9 cellular contexts compared by ENCODE assay signal in genomic region chr2:190409616-190410015, GRCh38. TPM values are rescaled to one million over a fixed set of nuclear protein-coding genes. Genes with fewer than 3 reads are reported as not detected.
A peak's percentile ranks its signal among the peaks of the same experiment; 100 is the strongest.
DNase-seq lines count a peak whose midpoint lies in the region; ATAC-seq and TF ChIP-seq lines count a peak whose summit lies in the region.
"Had no signal": no experiment of that assay in that cellular context is flagged by ENCODE, and none has a peak within 500 bp of the region (broad histone marks: within the 10 kb centered on the region; RNA-seq: fewer than 3 reads in every experiment).

No MANE protein-coding gene starts in this region.

- H3K27me3 Mint-ChIP-seq in natural killer cell treated with Interleukin-12 subunit alpha and Interleukin-12 subunit beta and Interleukin-15 and Interleukin-18, amount 100 ng/mL, for 72 hours, result no peaks in the 10 kb centered on the region

- 25 to 27% methylated on average over 2 of the region's 2 CpGs for WGBS in body of pancreas, 2 donors

- H3K9me3 ChIP-seq in DND-41 (ENCODE audit: insufficient read depth, low read length, severe bottlenecking) (no peaks in the 10 kb centered on the region), body of pancreas (no peaks in the 10 kb centered on the region), A673 (ENCODE audit: low read depth, low read length, poor library complexity, severe bottlenecking) (no peaks in the 10 kb centered on the region)

- H3K36me3 ChIP-seq in DND-41 (ENCODE audit: insufficient read depth, low read length) (no peaks in the 10 kb centered on the region), body of pancreas (replicated peaks in 1 of 2; ENCODE audit: insufficient read depth in 1 of 2, low read depth in 2 of 2) (no peaks in the 10 kb centered on the region), A673 (ENCODE audit: insufficient read depth, low read length, poor library complexity, severe bottlenecking) (no peaks in the 10 kb centered on the region)

- TF ChIP-seq CTCF in DND-41 (IDR thresholded peaks at IDR 0.05; ENCODE audit: borderline replicate concordance, extremely low read depth, low read length, poor library complexity, severe bottlenecking) (no peak), body of pancreas (IDR thresholded peaks at IDR 0.05) (no peak), A673 (conservative IDR thresholded peaks at IDR 0.05; ENCODE audit: low read depth, low read length) (no peak)

- peak overlapping the region; percentile 66 for H3K9ac ChIP-seq in DND-41 (ENCODE audit: low read depth, low read length)

- POLR2A ChIA-PET in A673 (lab: Charles Lee; ENCODE audit: low non-redundant PET), result no interaction called here

- H3K4me3 ChIP-seq in DND-41 (ENCODE audit: low read depth in 1 of 2, low read length in 2 of 2) (peak overlapping the region in 1 of 2 experiments; percentile 63; a peak in 2 of 4 replicates), body of pancreas (no peak overlapping the region), A673 (ENCODE audit: low read depth, low read length, poor library complexity, severe bottlenecking) (no peak overlapping the region)
- H3K4me3 ChIP-seq in Jurkat, Clone E6-1 (ENCODE audit: low read length), result peak overlapping the region; percentile 82

- peak overlapping the region; percentile 76 to 82 for H3K27ac Mint-ChIP-seq in natural killer cell treated with Interleukin-12 subunit alpha and Interleukin-12 subunit beta and Interleukin-15 and Interleukin-18, amount 100 ng/mL, for 72 hours

- H3K4me1 ChIP-seq in DND-41 (ENCODE audit: insufficient read depth, low read length), result peaks cover 36% of the 10 kb centered on the region
- peaks cover 43% of the 10 kb centered on the region for H3K4me1 ChIP-seq in body of pancreas
- H3K4me1 ChIP-seq in A673 (ENCODE audit: insufficient read depth, low read length, poor library complexity, severe bottlenecking), result peaks cover 9% of the 10 kb centered on the region

- CTCF ChIA-PET in A673 (lab: Charles Lee), result no interaction called here

- TF ChIP-seq POLR2A in body of pancreas (IDR thresholded peaks at IDR 0.05), result no peak

- H3K36me3 Mint-ChIP-seq in natural killer cell treated with Interleukin-12 subunit alpha and Interleukin-12 subunit beta and Interleukin-15 and Interleukin-18, amount 100 ng/mL, for 72 hours, result no peaks in the 10 kb centered on the region

- H4K20me1 ChIP-seq in DND-41 (ENCODE audit: insufficient read depth, low read length), result no peaks in the 10 kb centered on the region

- no TSS peak for BruUV-seq in A673 (replicated peaks; lab: Mats Ljungman, UMichigan)

- DNase-seq in DND-41, result no peak
- no peak for DNase-seq in Jurkat, Clone E6-1 (ENCODE audit: low read depth, low spot score)
- DNase-seq in body of pancreas, result no peak
- DNase-seq in natural killer cell treated with Interleukin-12 subunit alpha and Interleukin-12 subunit beta and Interleukin-15 and Interleukin-18, amount 100 ng/mL, for 72 hours (ENCODE audit: low spot score), result no peak
- DNase-seq in A673 (ENCODE audit: low spot score), result no peak
- DNase-seq: foreskin keratinocyte had no signal

- peak overlapping the region; percentile 90; the same call in 1 of the 2 replicates for H2AFZ ChIP-seq in DND-41 (ENCODE audit: low read depth, low read length)

- intact Hi-C loops in body of pancreas (cut with DNase I) (no loop called here), A673 (cut with micrococcal nuclease; ENCODE audit: unreplicated experiment) (loop anchor here (10.0 kb wide), 1 partner anchor 275 kb away; no protein-coding TSS in a partner anchor)

- H3K4me1 Mint-ChIP-seq in natural killer cell treated with Interleukin-12 subunit alpha and Interleukin-12 subunit beta and Interleukin-15 and Interleukin-18, amount 100 ng/mL, for 72 hours (ENCODE audit: low read depth in 2 of 2), result peaks cover 24 to 31% of the 10 kb centered on the region in 2 donors

- H3K27ac ChIP-seq in DND-41 (ENCODE audit: low read length) (peak overlapping the region; percentile 86), body of pancreas (peak overlapping the region in 3 of 4 donors; percentile 76 to 94 (median 88)), A673 (ENCODE audit: low read depth, low read length, poor library complexity, severe bottlenecking) (no peak overlapping the region)
- H3K27ac ChIP-seq: foreskin keratinocyte had no signal

- peak overlapping the region; percentile 88 for H3K4me3 Mint-ChIP-seq in natural killer cell treated with Interleukin-12 subunit alpha and Interleukin-12 subunit beta and Interleukin-15 and Interleukin-18, amount 100 ng/mL, for 72 hours

- no peaks in the 10 kb centered on the region for H3K9me3 Mint-ChIP-seq in natural killer cell treated with Interleukin-12 subunit alpha and Interleukin-12 subunit beta and Interleukin-15 and Interleukin-18, amount 100 ng/mL, for 72 hours

- peaks cover 35% of the 10 kb centered on the region for H3K79me2 ChIP-seq in DND-41 (ENCODE audit: insufficient read depth, low read length)

- ATAC-seq in DND-41 (ENCODE audit: insufficient read depth, low read depth) (no peak), body of pancreas (no peak), HG02884 (IDR thresholded peaks at IDR 0.05; ENCODE audit: unreplicated experiment) (no peak), GM19463 (IDR thresholded peaks at IDR 0.05; ENCODE audit: unreplicated experiment) (no peak), HG03442 (IDR thresholded peaks at IDR 0.05; ENCODE audit: unreplicated experiment) (no peak)
- ATAC-seq in natural killer cell treated with Interleukin-12 subunit alpha and Interleukin-12 subunit beta and Interleukin-15 and Interleukin-18, amount 100 ng/mL, for 72 hours, result no peak
- ATAC-seq: foreskin keratinocyte had no signal

- H3K27me3 ChIP-seq in DND-41 (ENCODE audit: insufficient read depth, low read length, poor library complexity), result no peaks in the 10 kb centered on the region
- H3K27me3 ChIP-seq in body of pancreas, result no peaks in the 10 kb centered on the region
- no peaks in the 10 kb centered on the region for H3K27me3 ChIP-seq in A673 (replicated peaks; ENCODE audit: insufficient read depth, low read depth, low read length, poor library complexity)

- H3K4me2 ChIP-seq in DND-41 (ENCODE audit: insufficient read depth, low read length), result peak overlapping the region; percentile 91

RNA-seq across cellular contexts. Expression of gene MFSD6, which starts 1.5 kb away (rescaled TPM):
- 16.8 TPM for polyA plus RNA-seq in Jurkat, Clone E6-1 (2012; ENCODE audit: insufficient read depth, insufficient read length)
- 10 to 100 TPM; 38.7 to 46.8 TPM for total RNA-seq in body of pancreas
- total RNA-seq in natural killer cell treated with Interleukin-12 subunit alpha and Interleukin-12 subunit beta and Interleukin-15 and Interleukin-18, amount 100 ng/mL, for 72 hours, result 10 to 100 TPM; 44.9 to 48.1 TPM
- total RNA-seq in A673 (2021), result 5.7 and 8.4 TPM in 2 replicates
